In the genomic region with DNA sequence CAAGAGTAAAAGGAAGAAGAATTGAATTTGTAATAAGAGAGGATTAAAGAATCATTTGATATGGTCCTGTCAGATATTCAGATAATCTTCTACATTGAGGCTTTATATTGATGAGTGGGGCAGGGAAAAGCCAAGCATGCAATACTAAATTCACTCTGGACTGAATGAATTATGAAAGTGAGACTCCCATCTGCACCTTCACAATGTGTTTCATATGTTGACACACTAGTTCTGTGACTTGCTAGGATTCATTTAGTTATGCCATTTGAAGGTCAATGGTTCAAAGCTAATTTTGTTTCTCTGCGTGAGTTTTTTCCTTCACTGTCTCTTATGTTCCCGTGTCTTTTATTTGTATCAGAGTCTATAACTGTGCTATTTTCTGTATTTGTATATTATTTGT, we compare ENCODE assay signal across 25 cellular contexts.
A peak's percentile ranks its signal among the peaks of the same experiment; 100 is the strongest.
DNase-seq lines count a peak whose midpoint lies in the region; ATAC-seq, FAIRE-seq and TF ChIP-seq lines count a peak whose summit lies in the region.
"Had no signal": no experiment of that assay in that cellular context is flagged by ENCODE, and none has a peak within 500 bp of the region (broad histone marks: within the 10 kb centered on the region; RNA-seq: fewer than 3 reads in every experiment).

No MANE protein-coding gene starts in this region.

- TF ChIP-seq CTCF in SU-DHL-6 (IDR thresholded peaks at IDR 0.05; ENCODE audit: insufficient read depth, low read length, poor library complexity, severe bottlenecking), result no peak

- no peak for FAIRE-seq in HTR-8/SVneo (lab: Jason Lieb, UNC)
- FAIRE-seq: GM12891 had no signal

- DNase-seq in NCI-H69 (lab: John Stamatoyannopoulos, UW) (peak; percentile 64), SJCRH30 (no peak), HTR-8/SVneo (ENCODE audit: insufficient read length, low spot score) (no peak)
- no peak for DNase-seq in activated T-helper 2 cell treated with anti-CD3 and anti-CD28 coated beads, Interferon-gamma antibody, Interleukin-2, Interleukin-4, amounts not matched to agents 10 μg/mL and 5 μg/mL and 100 μg/mL, durations not matched to agents 14 hours and 24 hours and 36 hours (ENCODE audit: low spot score)
- DNase-seq: 8988T; ACHN; BE2C; C1 segment of cervical spinal cord; CD4-positive, alpha-beta memory T cell; CD4-positive, CD25-positive, alpha-beta regulatory T cell; CD8-positive, alpha-beta memory T cell; COR-L47; DMS 273 treated with DMSO at 0.1 percent for 48 hours; DMS153; DMS53; DMS79; DND-41; EL; GDM1 had no signal

- H3K36me3 ChIP-seq in SU-DHL-6 (ENCODE audit: low read length) (no peaks in the 10 kb centered on the region; the same call in 1 of the 2 replicates), SJCRH30 (no peaks in the 10 kb centered on the region)
- H3K36me3 ChIP-seq: BE2C, BLaER1 had no signal

- H3K27ac Mint-ChIP-seq in activated T-helper 2 cell treated with anti-CD3 and anti-CD28 coated beads, Interferon-gamma antibody, Interleukin-2, Interleukin-4, amounts not matched to agents 10 μg/mL and 5 μg/mL and 100 μg/mL, durations not matched to agents 14 hours and 24 hours and 36 hours, result no peak overlapping the region
- H3K27ac Mint-ChIP-seq: CD14-positive monocyte; CD4-positive, alpha-beta memory T cell; CD4-positive, CD25-positive, alpha-beta regulatory T cell; CD8-positive, alpha-beta memory T cell had no signal

- H3K4me2 ChIP-seq in SU-DHL-6 (ENCODE audit: low read depth, low read length, poor library complexity, severe bottlenecking), result no peak overlapping the region
- H3K4me2 ChIP-seq: BLaER1 had no signal

- peaks cover 7% of the 10 kb centered on the region; the same call in 1 of the 2 replicates for H3F3A ChIP-seq in SU-DHL-6 (ENCODE audit: insufficient read depth)

- peak; percentile 53 for ATAC-seq in GM18867 (IDR thresholded peaks at IDR 0.05; ENCODE audit: unreplicated experiment)
- no peak for ATAC-seq in GM19351 (IDR thresholded peaks at IDR 0.05; ENCODE audit: unreplicated experiment)

- H2AFZ ChIP-seq in SU-DHL-6 (ENCODE audit: low read depth, low read length, severe bottlenecking), result peak overlapping the region; percentile 91

- H3K9me3 ChIP-seq in SU-DHL-6 (ENCODE audit: insufficient read depth, low read length) (no peaks in the 10 kb centered on the region), SJCRH30 (replicated peaks) (no peaks in the 10 kb centered on the region)
- H3K9me3 ChIP-seq: BE2C, BLaER1 had no signal

- no peak overlapping the region for H3K4me3 Mint-ChIP-seq in activated T-helper 2 cell treated with anti-CD3 and anti-CD28 coated beads, Interferon-gamma antibody, Interleukin-2, Interleukin-4, amounts not matched to agents 10 μg/mL and 5 μg/mL and 100 μg/mL, durations not matched to agents 14 hours and 24 hours and 36 hours (ENCODE audit: low read depth)
- H3K4me3 Mint-ChIP-seq: CD14-positive monocyte; CD4-positive, alpha-beta memory T cell; CD4-positive, CD25-positive, alpha-beta regulatory T cell; CD8-positive, alpha-beta memory T cell had no signal

- H3K27ac ChIP-seq in SU-DHL-6 (ENCODE audit: low read depth, low read length) (no peak overlapping the region), SJCRH30 (no peak overlapping the region)
- H3K27ac ChIP-seq: BLaER1 had no signal

- no peaks in the 10 kb centered on the region for H3K9me2 ChIP-seq in SU-DHL-6 (replicated peaks; ENCODE audit: insufficient read depth, low read length)

- no peaks in the 10 kb centered on the region for H3K9me3 Mint-ChIP-seq in activated T-helper 2 cell treated with anti-CD3 and anti-CD28 coated beads, Interferon-gamma antibody, Interleukin-2, Interleukin-4, amounts not matched to agents 10 μg/mL and 5 μg/mL and 100 μg/mL, durations not matched to agents 14 hours and 24 hours and 36 hours
- H3K9me3 Mint-ChIP-seq: CD4-positive, alpha-beta memory T cell had no signal

- H3K4me1 ChIP-seq in SJCRH30, result no peaks in the 10 kb centered on the region
- H3K4me1 ChIP-seq: BE2C, BLaER1 had no signal

- H3K4me3 ChIP-seq in SU-DHL-6 (ENCODE audit: insufficient read depth, low read length, poor library complexity, severe bottlenecking), result no peak overlapping the region
- no peak overlapping the region for H3K4me3 ChIP-seq in SJCRH30
- H3K4me3 ChIP-seq: BLaER1 had no signal

- no peak overlapping the region for H3K9ac ChIP-seq in SU-DHL-6 (ENCODE audit: low read length)
- H3K9ac ChIP-seq: BLaER1 had no signal

- H3K27me3 ChIP-seq in SU-DHL-6 (ENCODE audit: low read length) (no peaks in the 10 kb centered on the region), SJCRH30 (no peaks in the 10 kb centered on the region)
- H3K27me3 ChIP-seq: BE2C, BLaER1 had no signal

- intact Hi-C loops in activated T-helper 2 cell treated with anti-CD3 and anti-CD28 coated beads, Interferon-gamma antibody, Interleukin-2, Interleukin-4, amounts not matched to agents 10 μg/mL and 5 μg/mL and 100 μg/mL, durations not matched to agents 14 hours and 24 hours and 36 hours (cut with micrococcal nuclease), result no loop called here

- H4K20me1 ChIP-seq in SU-DHL-6 (ENCODE audit: low read depth, low read length), result no peaks in the 10 kb centered on the region
- H4K20me1 ChIP-seq: BLaER1 had no signal

- no peaks in the 10 kb centered on the region for H3K4me1 Mint-ChIP-seq in activated T-helper 2 cell treated with anti-CD3 and anti-CD28 coated beads, Interferon-gamma antibody, Interleukin-2, Interleukin-4, amounts not matched to agents 10 μg/mL and 5 μg/mL and 100 μg/mL, durations not matched to agents 14 hours and 24 hours and 36 hours (ENCODE audit: low read depth)
- H3K4me1 Mint-ChIP-seq: CD14-positive monocyte; CD4-positive, alpha-beta memory T cell; CD4-positive, CD25-positive, alpha-beta regulatory T cell; CD8-positive, alpha-beta memory T cell had no signal

- H3K36me3 Mint-ChIP-seq in activated T-helper 2 cell treated with anti-CD3 and anti-CD28 coated beads, Interferon-gamma antibody, Interleukin-2, Interleukin-4, amounts not matched to agents 10 μg/mL and 5 μg/mL and 100 μg/mL, durations not matched to agents 14 hours and 24 hours and 36 hours (ENCODE audit: low read depth), result no peaks in the 10 kb centered on the region
- H3K36me3 Mint-ChIP-seq: CD14-positive monocyte; CD4-positive, alpha-beta memory T cell; CD4-positive, CD25-positive, alpha-beta regulatory T cell; CD8-positive, alpha-beta memory T cell had no signal

- H3K27me3 Mint-ChIP-seq in activated T-helper 2 cell treated with anti-CD3 and anti-CD28 coated beads, Interferon-gamma antibody, Interleukin-2, Interleukin-4, amounts not matched to agents 10 μg/mL and 5 μg/mL and 100 μg/mL, durations not matched to agents 14 hours and 24 hours and 36 hours (ENCODE audit: low read depth), result no peaks in the 10 kb centered on the region
- H3K27me3 Mint-ChIP-seq: CD4-positive, alpha-beta memory T cell; CD4-positive, CD25-positive, alpha-beta regulatory T cell; CD8-positive, alpha-beta memory T cell had no signal

- no peaks in the 10 kb centered on the region for H3K79me2 ChIP-seq in SU-DHL-6 (ENCODE audit: insufficient read depth, low read length)
